In the genomic region with DNA sequence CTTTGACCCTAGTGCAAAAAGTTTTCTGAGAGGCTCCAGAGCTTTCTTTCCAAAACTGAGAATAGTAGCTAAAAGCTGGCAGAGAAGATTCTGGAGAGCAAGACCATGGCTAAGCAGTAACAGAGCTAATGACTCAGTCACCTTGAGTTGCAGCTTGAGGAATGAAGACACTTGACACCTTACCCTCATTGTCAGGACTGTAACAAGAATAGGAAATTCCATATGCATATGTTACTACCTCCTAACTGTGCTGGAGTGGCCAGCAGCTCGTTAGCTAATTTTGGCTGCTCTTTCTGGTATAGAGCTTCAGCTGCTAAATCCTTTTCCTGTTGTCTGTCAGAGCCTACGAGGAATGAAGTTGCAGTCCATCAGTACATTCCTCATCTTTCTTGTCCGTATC, we compare ENCODE assay signal across 31 cellular contexts.
"Had no signal": no experiment of that assay in that cellular context is flagged by ENCODE, and none has a peak within 500 bp of the region (broad histone marks: within the 10 kb centered on the region; RNA-seq: fewer than 3 reads in every experiment).

No MANE protein-coding gene starts in this region.

- H3K4me1 ChIP-seq: body of pancreas, foreskin keratinocyte, gastrocnemius medialis, heart left ventricle had no signal

- H3K9me3 ChIP-seq: body of pancreas, gastrocnemius medialis, heart left ventricle had no signal

- H3K36me3 ChIP-seq: gastrocnemius medialis, heart left ventricle, WERI-Rb-1 had no signal

- ATAC-seq: activated CD4-positive, alpha-beta T cell treated with anti-CD3 and anti-CD28 coated beads for 36 hours; activated CD8-positive, alpha-beta memory T cell treated with anti-CD3 and anti-CD28 coated beads, Interleukin-2, amount 10 ng/mL, durations not matched to agents 7 days and 5 days; activated CD8-positive, alpha-beta T cell treated with anti-CD3 and anti-CD28 coated beads, Interleukin-2, amount 10 ng/mL, durations not matched to agents 7 days and 5 days; activated naive CD4-positive, alpha-beta T cell treated with anti-CD3 and anti-CD28 coated beads, Interleukin-2, amount 50 U/mL, for 72 hours; activated T-cell treated with anti-CD3 and anti-CD28 coated beads, Interleukin-2, amount 50 U/mL, for 72 hours; body of pancreas; esophagus mucosa; foreskin keratinocyte; gastrocnemius medialis; heart left ventricle; T-cell had no signal

- H3K27me3 ChIP-seq: body of pancreas, gastrocnemius medialis had no signal

- DNase-seq: activated CD4-positive, alpha-beta memory T cell treated with anti-CD3 and anti-CD28 coated beads for 36 hours; activated CD4-positive, alpha-beta T cell treated with anti-CD3 and anti-CD28 coated beads for 36 hours; activated CD4-positive, alpha-beta T cell treated with anti-CD3 and anti-CD28 coated beads, Interleukin-2, amount 10 ng/mL, durations not matched to agents 24 days and 14 days; activated CD4-positive, CD25-positive, alpha-beta regulatory T cell; activated CD4-positive, CD25-positive, alpha-beta regulatory T cell treated with anti-CD3 and anti-CD28 coated beads, Interleukin-2, amount 50 U/mL, for 72 hours; activated CD8-positive, alpha-beta memory T cell treated with anti-CD3 and anti-CD28 coated beads, Interleukin-2, amount 10 ng/mL, durations not matched to agents 7 days and 5 days; activated CD8-positive, alpha-beta memory T cell treated with anti-CD3 and anti-CD28 coated beads, Interleukin-2, amount 50 U/mL, for 4 hours; activated CD8-positive, alpha-beta T cell treated with anti-CD3 and anti-CD28 coated beads, Interleukin-2, amount 10 ng/mL, durations not matched to agents 7 days and 5 days; activated gamma-delta T cell; activated naive CD4-positive, alpha-beta T cell; activated naive CD4-positive, alpha-beta T cell treated with anti-CD3 and anti-CD28 coated beads, Interleukin-2, amount 10 ng/mL, durations not matched to agents 7 days and 5 days; activated naive CD8-positive, alpha-beta T cell treated with anti-CD3 and anti-CD28 coated beads, Interleukin-2, amount 10 ng/mL, durations not matched to agents 7 days and 5 days; activated T-cell treated with anti-CD3 and anti-CD28 coated beads, Interleukin-2, amount 50 U/mL, for 24 hours; activated T-cell treated with anti-CD3 and anti-CD28 coated beads, Interleukin-2, amount 50 U/mL, for 72 hours; amniotic stem cell; anterior cingulate cortex; body of pancreas; caudate nucleus; cortex of kidney; dermis blood vessel endothelial cell; effector CD4-positive, alpha-beta T cell; foreskin keratinocyte; gastrocnemius medialis; glutamatergic neuron; heart left ventricle; SW 1271; T-cell; T-helper 9 cell; WERI-Rb-1 had no signal

- H3K27ac ChIP-seq: body of pancreas, foreskin keratinocyte, gastrocnemius medialis, heart left ventricle, WERI-Rb-1 had no signal

- H3K4me3 ChIP-seq: body of pancreas, gastrocnemius medialis, heart left ventricle had no signal
